Comparison of ENCODE assay signal across 1 cellular context in the genomic region with DNA sequence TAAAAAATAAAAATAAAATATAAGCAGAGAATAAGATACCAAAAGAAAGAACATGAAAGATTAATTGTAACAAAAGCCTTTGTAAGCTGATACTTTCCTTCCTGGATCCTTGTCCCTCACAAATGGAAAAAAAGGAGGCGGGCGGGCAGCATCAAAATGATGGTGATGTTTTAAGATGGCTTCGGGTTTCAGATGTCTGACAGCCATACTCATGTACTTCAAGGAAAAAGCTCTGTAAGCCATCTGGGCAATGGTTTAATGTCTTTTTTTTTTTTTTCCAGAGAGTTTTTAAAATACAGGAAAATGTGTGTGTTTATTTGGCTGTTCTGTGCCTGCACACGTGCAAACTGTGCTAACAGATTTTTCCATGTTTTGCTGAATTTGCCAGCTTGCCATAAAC.
TF ChIP-seq lines count a peak whose summit lies in the region.

No MANE protein-coding gene starts in this region.

TF ChIP-seq in IMR-90, 13 proteins besides CTCF, POLR2A, EP300 and RAD21 (continued from another document):
- TF ChIP-seq MXI1 (IDR thresholded peaks at IDR 0.05; ENCODE audit: borderline replicate concordance, low read depth, low read length) (0 out of 2 replicates have a peak, but pooled peaks have one; percentile 28), RCOR1 (IDR thresholded peaks at IDR 0.05; ENCODE audit: insufficient replicate concordance, low read length) (no peak)
- TF ChIP-seq, protein P1, sequence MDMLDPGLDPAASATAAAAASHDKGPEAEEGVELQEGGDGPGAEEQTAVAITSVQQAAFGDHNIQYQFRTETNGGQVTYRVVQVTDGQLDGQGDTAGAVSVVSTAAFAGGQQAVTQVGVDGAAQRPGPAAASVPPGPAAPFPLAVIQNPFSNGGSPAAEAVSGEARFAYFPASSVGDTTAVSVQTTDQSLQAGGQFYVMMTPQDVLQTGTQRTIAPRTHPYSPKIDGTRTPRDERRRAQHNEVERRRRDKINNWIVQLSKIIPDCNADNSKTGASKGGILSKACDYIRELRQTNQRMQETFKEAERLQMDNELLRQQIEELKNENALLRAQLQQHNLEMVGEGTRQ (IDR thresholded peaks at IDR 0.05; ENCODE audit: low read depth, low read length), result no peak
